ENCODE assay signal across 19 cellular contexts in the genomic region with DNA sequence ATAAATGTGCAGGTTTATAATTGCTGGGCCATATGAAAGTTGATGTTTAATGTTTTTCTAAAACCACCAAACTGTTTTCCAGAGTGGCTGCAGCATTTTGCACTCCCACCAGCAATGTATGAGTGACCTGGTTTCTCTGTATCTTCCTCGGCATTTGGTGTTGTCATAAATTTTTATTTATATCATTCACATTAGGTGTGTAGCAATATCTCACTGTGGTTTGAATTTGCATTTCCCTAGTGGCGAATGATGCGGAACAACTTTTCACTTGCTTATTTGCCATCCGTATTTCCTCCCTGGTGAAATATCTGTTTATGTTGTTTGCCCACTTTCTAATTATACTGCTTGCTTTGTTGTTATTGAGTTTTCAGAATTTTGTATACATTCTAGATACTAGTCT.
DNase-seq lines count a peak whose midpoint lies in the region; ATAC-seq lines count a peak whose summit lies in the region.
"Had no signal": no experiment of that assay in that cellular context is flagged by ENCODE, and none has a peak within 500 bp of the region (broad histone marks: within the 10 kb centered on the region; RNA-seq: fewer than 3 reads in every experiment).

No MANE protein-coding gene starts in this region.

- peak; percentile 4 to 25 for DNase-seq in NCI-H526 (lab: John Stamatoyannopoulos, UW)
- no peak for DNase-seq in NCI-H526 treated with DMSO at 0.1 percent for 48 hours (lab: John Stamatoyannopoulos, UW)
- DNase-seq in SK-N-MC (ENCODE audit: low read depth, low spot score) = peak; percentile 66
- peak; percentile 40 for DNase-seq in renal cortical epithelial cell (ENCODE audit: low read depth)
- DNase-seq: ACHN; AML-193; BE2C; Caco-2; CD4-positive, CD25-positive, alpha-beta regulatory T cell; CD8-positive, alpha-beta T cell; DMS153; DND-41; GOT3; HFFc6 had no signal

- 0 out of 2 replicates have a peak, but pooled peaks cover 3% of the 10 kb centered on the region for H3K36me3 ChIP-seq in SK-N-MC (ENCODE audit: insufficient read depth, low read length)
- H3K36me3 ChIP-seq: BE2C, HAP-1 had no signal

- peak overlapping the region; percentile 63 for H3K9ac ChIP-seq in SK-N-MC (ENCODE audit: insufficient read length)

- H3K4me3 ChIP-seq in SK-N-MC = peak overlapping the region; percentile 60
- H3K4me3 ChIP-seq: HAP-1 had no signal

- ATAC-seq in GM18867 (IDR thresholded peaks at IDR 0.05; ENCODE audit: unreplicated experiment) (no peak), GM21423 (IDR thresholded peaks at IDR 0.05; ENCODE audit: unreplicated experiment) (no peak)
- ATAC-seq: CD8-positive, alpha-beta T cell had no signal

- H3K27ac ChIP-seq in SK-N-MC = peak overlapping the region; percentile 99
- H3K27ac ChIP-seq: 22Rv1, C4-2B had no signal

- H3K9me3 ChIP-seq in SK-N-MC (ENCODE audit: low read depth, low read length) = no peaks in the 10 kb centered on the region; the same call in 1 of the 2 replicates
- H3K9me3 ChIP-seq: BE2C, Caco-2, HAP-1 had no signal
